ENCODE assay signal across 15 cellular contexts in the genomic region with DNA sequence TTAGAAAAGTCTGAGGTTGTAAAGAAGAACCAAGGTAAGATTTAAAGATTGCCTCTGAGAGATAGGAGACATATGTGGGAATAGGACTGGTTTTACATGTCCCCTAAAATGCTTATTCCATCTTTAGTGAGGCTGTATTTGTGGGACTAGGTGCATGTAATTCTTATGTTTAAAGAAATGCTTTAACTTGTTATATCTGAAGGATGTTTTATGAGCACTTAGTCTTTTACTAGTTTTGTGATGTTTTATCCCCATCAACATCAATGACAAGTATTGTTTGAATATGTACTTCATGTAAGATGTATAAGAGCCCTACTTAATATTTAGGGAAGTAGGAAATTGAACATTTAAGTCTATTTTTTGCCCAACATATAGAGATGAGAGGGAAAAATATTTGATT. TPM values are rescaled to one million over a fixed set of nuclear protein-coding genes. Genes with fewer than 3 reads are reported as not detected.
DNase-seq lines count a peak whose midpoint lies in the region; ATAC-seq and TF ChIP-seq lines count a peak whose summit lies in the region.
"Had no signal": no experiment of that assay in that cellular context is flagged by ENCODE, and none has a peak within 500 bp of the region (broad histone marks: within the 10 kb centered on the region; RNA-seq: fewer than 3 reads in every experiment).

No MANE protein-coding gene starts in this region.

- H3K27ac Mint-ChIP-seq in CD4-positive, alpha-beta T cell = peak overlapping the region; percentile 19
- peak overlapping the region; percentile 97 for H3K27ac Mint-ChIP-seq in activated CD4-positive, alpha-beta memory T cell treated with anti-CD3 and anti-CD28 coated beads for 36 hours
- H3K27ac Mint-ChIP-seq in effector memory CD8-positive, alpha-beta T cell = peak overlapping the region; percentile 76 to 86
- H3K27ac Mint-ChIP-seq in naive thymus-derived CD8-positive, alpha-beta T cell = peak overlapping the region in 3 of 10 donors; percentile 34 to 49 (median 41)
- H3K27ac Mint-ChIP-seq: stimulated activated memory B cell treated with anti-CD40 and anti-IgM and Interleukin-4, amounts not matched to agents 10 μg/mL and 1 μg/mL and 100 μg/mL, for 72 hours had no signal

- H3K27ac ChIP-seq in SK-N-SH (ENCODE audit: low read depth in 2 of 2, low read length in 1 of 2) (peak overlapping the region in 1 of 2 experiments; percentile 82; a peak in 2 of 4 replicates), stomach (no peak overlapping the region)
- no peak overlapping the region for H3K27ac ChIP-seq in CD4-positive, alpha-beta T cell (ENCODE audit: low read depth, low read length)
- H3K27ac ChIP-seq: 22Rv1 had no signal

- TF ChIP-seq POLR2A in stomach (IDR thresholded peaks at IDR 0.05) = no peak

- no peaks in the 10 kb centered on the region for H3K27me3 Mint-ChIP-seq in CD4-positive, alpha-beta T cell
- H3K27me3 Mint-ChIP-seq in activated CD4-positive, alpha-beta memory T cell treated with anti-CD3 and anti-CD28 coated beads for 36 hours = no peaks in the 10 kb centered on the region
- H3K27me3 Mint-ChIP-seq in effector memory CD8-positive, alpha-beta T cell = no peaks in the 10 kb centered on the region
- H3K27me3 Mint-ChIP-seq in naive thymus-derived CD8-positive, alpha-beta T cell = no peaks in the 10 kb centered on the region

- no peak for TF ChIP-seq RAD21 in SK-N-SH (IDR thresholded peaks at IDR 0.05; ENCODE audit: low read length)

- no peaks in the 10 kb centered on the region for H3K9me3 ChIP-seq in SK-N-SH
- H3K9me3 ChIP-seq in CD4-positive, alpha-beta T cell (ENCODE audit: control insufficient read depth, low read length) = no peaks in the 10 kb centered on the region
- no peaks in the 10 kb centered on the region for H3K9me3 ChIP-seq in stomach
- H3K9me3 ChIP-seq: upper lobe of left lung had no signal

- POLR2A ChIA-PET in SK-N-SH (lab: Yijun Ruan, JAX) = no interaction called here
- POLR2A ChIA-PET in CD4-positive, alpha-beta T cell (lab: Charles Lee) = no interaction called here
- POLR2A ChIA-PET in activated CD4-positive, alpha-beta memory T cell treated with anti-CD3 and anti-CD28 coated beads for 36 hours (lab: Charles Lee) = interaction anchor here (1.1 to 1.8 kb wide), 5 partner anchors 16 to 98 kb away, joined by 3 to 11 read pairs (median 4); no protein-coding TSS in a partner anchor
- POLR2A ChIA-PET in naive thymus-derived CD8-positive, alpha-beta T cell (lab: Charles Lee) = no interaction called here

- H3K9ac ChIP-seq in SK-N-SH = peak overlapping the region; percentile 20; the same call in 1 of the 2 replicates

- TF ChIP-seq EP300 in SK-N-SH (IDR thresholded peaks at IDR 0.05; ENCODE audit: borderline replicate concordance in 1 of 2, low read depth in 1 of 2, low read length in 1 of 2) (no peak), stomach (IDR thresholded peaks at IDR 0.05) (no peak)

- H3K79me2 ChIP-seq in SK-N-SH (ENCODE audit: insufficient read depth) = peaks cover 9% of the 10 kb centered on the region; the same call in 1 of the 2 replicates

- peaks cover 51% of the 10 kb centered on the region for H3K4me1 Mint-ChIP-seq in CD4-positive, alpha-beta T cell (ENCODE audit: low read depth)
- H3K4me1 Mint-ChIP-seq in activated CD4-positive, alpha-beta memory T cell treated with anti-CD3 and anti-CD28 coated beads for 36 hours (ENCODE audit: low read depth) = peaks cover 76% of the 10 kb centered on the region
- peaks cover 21 to 37% of the 10 kb centered on the region in 2 donors for H3K4me1 Mint-ChIP-seq in effector memory CD8-positive, alpha-beta T cell (ENCODE audit: low read depth in 2 of 2)
- peaks cover 9 to 50% (median 30%) of the 10 kb centered on the region in 4 donors for H3K4me1 Mint-ChIP-seq in naive thymus-derived CD8-positive, alpha-beta T cell
- H3K4me1 Mint-ChIP-seq: stimulated activated memory B cell treated with anti-CD40 and anti-IgM and Interleukin-4, amounts not matched to agents 10 μg/mL and 1 μg/mL and 100 μg/mL, for 72 hours had no signal

- no peak for DNase-seq in SK-N-SH
- no peak for DNase-seq in CD4-positive, alpha-beta T cell
- DNase-seq in activated CD4-positive, alpha-beta memory T cell treated with anti-CD3 and anti-CD28 coated beads for 36 hours = no peak
- DNase-seq in effector memory CD8-positive, alpha-beta T cell = no peak
- DNase-seq in naive thymus-derived CD8-positive, alpha-beta T cell = no peak
- no peak for DNase-seq in cortex of kidney (lab: John Stamatoyannopoulos, UW)
- DNase-seq in stomach = no peak
- DNase-seq: C1 segment of cervical spinal cord, midbrain, NCI-H2171, occipital lobe, upper lobe of left lung had no signal

- H3K36me3 Mint-ChIP-seq in CD4-positive, alpha-beta T cell (ENCODE audit: low read depth) = no peaks in the 10 kb centered on the region
- H3K36me3 Mint-ChIP-seq in activated CD4-positive, alpha-beta memory T cell treated with anti-CD3 and anti-CD28 coated beads for 36 hours = peaks cover 18% of the 10 kb centered on the region
- peaks cover 11% of the 10 kb centered on the region for H3K36me3 Mint-ChIP-seq in effector memory CD8-positive, alpha-beta T cell (ENCODE audit: insufficient read depth)
- no peaks in the 10 kb centered on the region for H3K36me3 Mint-ChIP-seq in naive thymus-derived CD8-positive, alpha-beta T cell
- H3K36me3 Mint-ChIP-seq: stimulated activated memory B cell treated with anti-CD40 and anti-IgM and Interleukin-4, amounts not matched to agents 10 μg/mL and 1 μg/mL and 100 μg/mL, for 72 hours had no signal

- no peaks in the 10 kb centered on the region for H3K9me2 ChIP-seq in SK-N-SH

- H3K9me3 Mint-ChIP-seq in CD4-positive, alpha-beta T cell = no peaks in the 10 kb centered on the region
- no peaks in the 10 kb centered on the region for H3K9me3 Mint-ChIP-seq in activated CD4-positive, alpha-beta memory T cell treated with anti-CD3 and anti-CD28 coated beads for 36 hours
- H3K9me3 Mint-ChIP-seq in effector memory CD8-positive, alpha-beta T cell = no peaks in the 10 kb centered on the region
- no peaks in the 10 kb centered on the region for H3K9me3 Mint-ChIP-seq in naive thymus-derived CD8-positive, alpha-beta T cell
- H3K9me3 Mint-ChIP-seq: stimulated activated memory B cell treated with anti-CD40 and anti-IgM and Interleukin-4, amounts not matched to agents 10 μg/mL and 1 μg/mL and 100 μg/mL, for 72 hours had no signal

- peak overlapping the region; percentile 50; the same call in 1 of the 2 replicates for H2AFZ ChIP-seq in SK-N-SH (ENCODE audit: low read depth)

- no peaks in the 10 kb centered on the region for H4K20me1 ChIP-seq in SK-N-SH (ENCODE audit: insufficient read depth)

- H3K4me1 ChIP-seq in SK-N-SH (ENCODE audit: control insufficient read depth in 1 of 2, insufficient read depth in 2 of 2, low read depth in 1 of 2, low read length in 1 of 2) (peaks cover 13 to 24% of the 10 kb centered on the region in 2 experiments; a peak in 3 of 4 replicates), stomach (no peaks in the 10 kb centered on the region)

- no peak for TF ChIP-seq CTCF in SK-N-SH (IDR thresholded peaks at IDR 0.05)
- TF ChIP-seq CTCF in CD4-positive, alpha-beta T cell (IDR thresholded peaks at IDR 0.05) = no peak
- no peak for TF ChIP-seq CTCF in stomach (IDR thresholded peaks at IDR 0.05)

- peak overlapping the region; percentile 4 for H3K4me3 Mint-ChIP-seq in CD4-positive, alpha-beta T cell
- H3K4me3 Mint-ChIP-seq in activated CD4-positive, alpha-beta memory T cell treated with anti-CD3 and anti-CD28 coated beads for 36 hours = peak overlapping the region; percentile 74
- peak overlapping the region; percentile 35 to 55 for H3K4me3 Mint-ChIP-seq in effector memory CD8-positive, alpha-beta T cell
- peak overlapping the region in 3 of 10 donors; percentile 3 to 4 (median 3) for H3K4me3 Mint-ChIP-seq in naive thymus-derived CD8-positive, alpha-beta T cell
- H3K4me3 Mint-ChIP-seq: stimulated activated memory B cell treated with anti-CD40 and anti-IgM and Interleukin-4, amounts not matched to agents 10 μg/mL and 1 μg/mL and 100 μg/mL, for 72 hours had no signal

- H3K27me3 ChIP-seq in SK-N-SH (ENCODE audit: insufficient read depth) (no peaks in the 10 kb centered on the region), stomach (no peaks in the 10 kb centered on the region)
- H3K27me3 ChIP-seq in CD4-positive, alpha-beta T cell (ENCODE audit: control insufficient read depth, insufficient read depth, low read length) = no peaks in the 10 kb centered on the region
- H3K27me3 ChIP-seq: upper lobe of left lung had no signal

- CTCF ChIA-PET in SK-N-SH (lab: Yijun Ruan, JAX) = interaction anchor here (0.7 to 0.9 kb wide), 2 partner anchors 26 to 47 kb away, joined by 3 to 4 read pairs; no protein-coding TSS in a partner anchor
- CTCF ChIA-PET in CD4-positive, alpha-beta T cell (lab: Charles Lee) = interaction anchor here (1.5 kb wide), 1 partner anchor 20 kb away, joined by 3 read pairs; no protein-coding TSS in a partner anchor
- CTCF ChIA-PET in activated CD4-positive, alpha-beta memory T cell treated with anti-CD3 and anti-CD28 coated beads for 36 hours (lab: Charles Lee) = interaction anchor here (1.2 to 3.4 kb wide), 4 partner anchors 17 to 72 kb away, joined by 5 to 18 read pairs (median 6); no protein-coding TSS in a partner anchor

- H3K4me2 ChIP-seq in SK-N-SH = peak overlapping the region; percentile 41

- H3K36me3 ChIP-seq in SK-N-SH (replicated peaks in 1 of 2; ENCODE audit: control insufficient read depth in 1 of 2, insufficient read depth in 2 of 2, low read length in 1 of 2) (no peaks in the 10 kb centered on the region), stomach (no peaks in the 10 kb centered on the region)
- H3K36me3 ChIP-seq: upper lobe of left lung had no signal

- intact Hi-C loops in CD4-positive, alpha-beta T cell (cut with DNase I, micrococcal nuclease) = no loop called here
- intact Hi-C loops in activated CD4-positive, alpha-beta memory T cell treated with anti-CD3 and anti-CD28 coated beads for 36 hours (cut with micrococcal nuclease) = loop anchor here (1.0 to 10.0 kb wide), 10 partner anchors 17 to 800 kb away; a partner anchor contains a TSS
- intact Hi-C loops in stomach (cut with DNase I; ENCODE audit: low total_unique reads) = no loop called here

- H3F3A ChIP-seq in SK-N-SH (replicated peaks; ENCODE audit: insufficient read depth) = peaks cover 15% of the 10 kb centered on the region

- no peak for ATAC-seq in SK-N-SH treated with all-trans-retinoic acid at 6 μM for 48 hours
- no peak for ATAC-seq in CD4-positive, alpha-beta T cell (ENCODE audit: poor library complexity)
- no peak for ATAC-seq in effector memory CD8-positive, alpha-beta T cell (replicated peaks)
- no peak for ATAC-seq in naive thymus-derived CD8-positive, alpha-beta T cell
- ATAC-seq: stimulated activated memory B cell treated with anti-CD40 and anti-IgM and Interleukin-4, amounts not matched to agents 10 μg/mL and 1 μg/mL and 100 μg/mL, for 72 hours had no signal

- H3K4me3 ChIP-seq in SK-N-SH (ENCODE audit: low read depth in 2 of 2, low read length in 1 of 2) (no peak overlapping the region), stomach (no peak overlapping the region)
- H3K4me3 ChIP-seq: upper lobe of left lung had no signal

RNA-seq across cellular contexts. Expression of a gene that starts 24.7 kb away (rescaled TPM):
- polyA plus RNA-seq in SK-N-SH (2012; rRNA removed) (14.0 and 14.5 TPM in 2 replicates), stomach (1 to 10 TPM; 3.8 to 5.1 (median 4.5) TPM)
- 7.1 and 8.4 TPM in 2 replicates for polyA plus RNA-seq in SK-N-SH (2012; cell fraction: cytosol; rRNA removed)
- polyA plus RNA-seq in SK-N-SH (2012; cell fraction: nucleus; rRNA removed) = 40.4 and 41.9 TPM in 2 replicates
- 10 to 100 TPM; 16.1 to 21.8 TPM for total RNA-seq in CD4-positive, alpha-beta T cell
- total RNA-seq in activated CD4-positive, alpha-beta memory T cell treated with anti-CD3 and anti-CD28 coated beads for 36 hours = 10 to 100 TPM; 36.8 to 39.0 TPM
- 10 to 100 TPM; 10.5 to 10.7 TPM for total RNA-seq in naive thymus-derived CD8-positive, alpha-beta T cell
- polyA plus RNA-seq in naive thymus-derived CD8-positive, alpha-beta T cell = 1 to 10 TPM in 2 of 3 donors, under 1 TPM in 1; 0.76 to 1.3 (median 1.2) TPM
- total RNA-seq in stomach = 10 to 100 TPM in 4 of 5 donors, under 1 TPM in 1; 0.58 to 39.7 (median 19.3) TPM
